ENCODE assay signal across 29 cellular contexts in genomic region chr2:17182399-17182798, GRCh38.
"Had no signal": no experiment of that assay in that cellular context is flagged by ENCODE, and none has a peak within 500 bp of the region (broad histone marks: within the 10 kb centered on the region; RNA-seq: fewer than 3 reads in every experiment).

No MANE protein-coding gene starts in this region.

- H3K27me3 Mint-ChIP-seq: activated CD4-positive, alpha-beta memory T cell treated with anti-CD3 and anti-CD28 coated beads for 36 hours; activated CD4-positive, alpha-beta T cell treated with anti-CD3 and anti-CD28 coated beads for 36 hours; activated CD4-positive, alpha-beta T cell treated with anti-CD3 and anti-CD28 coated beads, Interleukin-2, amount 10 ng/mL, durations not matched to agents 24 days and 14 days; activated naive CD8-positive, alpha-beta T cell; activated T-cell treated with anti-CD3 and anti-CD28 coated beads, Interleukin-2, amount 50 U/mL, for 24 hours; activated T-helper 17 cell treated with anti-CD3 and anti-CD28 coated beads, Interleukin-2, amount 50 U/mL, for 72 hours; central memory CD8-positive, alpha-beta T cell; dendritic cell treated with granulocyte-macrophage colony-stimulating factor and Interleukin-4, amounts not matched to agents 40 ng/mL and 50 ng/mL, for 4 days; T-helper 17 cell had no signal

- H3K36me3 Mint-ChIP-seq: activated CD4-positive, alpha-beta memory T cell treated with anti-CD3 and anti-CD28 coated beads for 36 hours; activated naive CD8-positive, alpha-beta T cell had no signal

- ATAC-seq: activated CD4-positive, alpha-beta T cell treated with anti-CD3 and anti-CD28 coated beads for 36 hours; activated T-helper 17 cell treated with anti-CD3 and anti-CD28 coated beads, Interleukin-2, amount 50 U/mL, for 72 hours; esophagus mucosa; T-helper 17 cell had no signal

- H3K9me3 Mint-ChIP-seq: activated CD4-positive, alpha-beta T cell treated with anti-CD3 and anti-CD28 coated beads, Interleukin-2, amount 10 ng/mL, durations not matched to agents 24 days and 14 days; dendritic cell treated with granulocyte-macrophage colony-stimulating factor and Interleukin-4, amounts not matched to agents 40 ng/mL and 50 ng/mL, for 4 days; endodermal cell; T-helper 2 cell treated with Interferon-gamma antibody and Interleukin-4, amounts not matched to agents 5 μg/mL and 100 μg/mL, for 36 hours had no signal

- H3K27me3 ChIP-seq: brain microvascular endothelial cell, dorsolateral prefrontal cortex had no signal

- H3K27ac Mint-ChIP-seq: activated CD4-positive, alpha-beta memory T cell treated with anti-CD3 and anti-CD28 coated beads for 36 hours; activated CD4-positive, alpha-beta T cell treated with anti-CD3 and anti-CD28 coated beads for 36 hours; activated CD4-positive, alpha-beta T cell treated with anti-CD3 and anti-CD28 coated beads, Interleukin-2, amount 10 ng/mL, durations not matched to agents 24 days and 14 days; activated naive CD8-positive, alpha-beta T cell; activated T-cell treated with anti-CD3 and anti-CD28 coated beads, Interleukin-2, amount 50 U/mL, for 24 hours; activated T-helper 17 cell treated with anti-CD3 and anti-CD28 coated beads, Interleukin-2, amount 50 U/mL, for 72 hours; dendritic cell treated with granulocyte-macrophage colony-stimulating factor and Interleukin-4, amounts not matched to agents 40 ng/mL and 50 ng/mL, for 4 days; endodermal cell; T-helper 17 cell; T-helper 2 cell treated with Interferon-gamma antibody and Interleukin-4, amounts not matched to agents 5 μg/mL and 100 μg/mL, for 36 hours had no signal

- H3K4me3 Mint-ChIP-seq: activated CD4-positive, alpha-beta memory T cell treated with anti-CD3 and anti-CD28 coated beads for 36 hours; activated CD4-positive, alpha-beta T cell treated with anti-CD3 and anti-CD28 coated beads for 36 hours; activated CD4-positive, alpha-beta T cell treated with anti-CD3 and anti-CD28 coated beads, Interleukin-2, amount 10 ng/mL, durations not matched to agents 24 days and 14 days; activated naive CD8-positive, alpha-beta T cell; activated T-cell treated with anti-CD3 and anti-CD28 coated beads, Interleukin-2, amount 50 U/mL, for 24 hours; activated T-helper 17 cell treated with anti-CD3 and anti-CD28 coated beads, Interleukin-2, amount 50 U/mL, for 72 hours; central memory CD8-positive, alpha-beta T cell; dendritic cell treated with granulocyte-macrophage colony-stimulating factor and Interleukin-4, amounts not matched to agents 40 ng/mL and 50 ng/mL, for 4 days; endodermal cell; T-helper 17 cell; T-helper 2 cell treated with Interferon-gamma antibody and Interleukin-4, amounts not matched to agents 5 μg/mL and 100 μg/mL, for 36 hours had no signal

- H3K4me3 ChIP-seq: coronary artery, dorsolateral prefrontal cortex had no signal

- H3K27ac ChIP-seq: brain microvascular endothelial cell, coronary artery, dorsolateral prefrontal cortex had no signal

- H3K36me3 ChIP-seq: brain microvascular endothelial cell had no signal

- DNase-seq: activated CD4-positive, alpha-beta memory T cell treated with anti-CD3 and anti-CD28 coated beads for 36 hours; activated CD4-positive, alpha-beta T cell treated with anti-CD3 and anti-CD28 coated beads for 36 hours; activated CD4-positive, alpha-beta T cell treated with anti-CD3 and anti-CD28 coated beads, Interleukin-2, amount 10 ng/mL, durations not matched to agents 24 days and 14 days; activated CD4-positive, CD25-positive, alpha-beta regulatory T cell; activated CD4-positive, CD25-positive, alpha-beta regulatory T cell treated with anti-CD3 and anti-CD28 coated beads, Interleukin-2, amount 50 U/mL, for 72 hours; activated CD8-positive, alpha-beta memory T cell treated with anti-CD3 and anti-CD28 coated beads, Interleukin-2, amount 50 U/mL, for 48 hours; activated effector memory CD4-positive, alpha-beta T cell treated with Interleukin-2 at 50 U/mL for 16 hours; activated gamma-delta T cell treated with Interleukin-2 at 50 U/mL for 16 hours; activated naive CD4-positive, alpha-beta T cell treated with anti-CD3 and anti-CD28 coated beads, Interleukin-2, amount 50 U/mL, for 16 hours; activated naive CD4-positive, alpha-beta T cell treated with Interleukin-2 at 50 U/mL for 16 hours; activated T-cell treated with anti-CD3 and anti-CD28 coated beads for 4 hours; activated T-cell treated with anti-CD3 and anti-CD28 coated beads, Interleukin-2, amount 50 U/mL, for 24 hours; amniotic stem cell; anterior cingulate cortex; dorsolateral prefrontal cortex; effector memory CD4-positive, alpha-beta T cell; endodermal cell; foreskin fibroblast; head of caudate nucleus; T-helper 17 cell; T1000 had no signal

- H3K4me1 Mint-ChIP-seq: activated CD4-positive, alpha-beta T cell treated with anti-CD3 and anti-CD28 coated beads for 36 hours; activated CD4-positive, alpha-beta T cell treated with anti-CD3 and anti-CD28 coated beads, Interleukin-2, amount 10 ng/mL, durations not matched to agents 24 days and 14 days; activated T-helper 17 cell treated with anti-CD3 and anti-CD28 coated beads, Interleukin-2, amount 50 U/mL, for 72 hours; central memory CD8-positive, alpha-beta T cell; endodermal cell; T-helper 17 cell had no signal
